In the genomic region with DNA sequence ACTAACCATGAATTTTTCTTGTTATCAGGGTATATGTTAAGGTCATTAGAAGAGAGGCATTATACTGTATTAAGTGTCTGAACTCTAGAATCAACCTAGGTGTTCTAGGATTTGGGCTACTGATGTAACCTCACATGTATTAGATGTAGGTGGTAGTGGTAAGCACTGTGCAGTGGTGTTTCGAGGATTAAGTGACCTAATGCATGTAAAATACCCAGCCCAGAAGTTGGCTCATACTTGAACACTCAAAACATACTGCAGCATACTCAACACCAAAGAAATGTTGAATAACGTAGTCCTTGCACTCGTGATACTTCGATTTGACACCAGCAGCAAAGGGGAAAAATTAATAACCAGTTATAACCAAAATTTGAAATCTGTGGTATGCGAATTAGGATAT, we compare ENCODE assay signal across 26 cellular contexts.
"Had no signal": no experiment of that assay in that cellular context is flagged by ENCODE, and none has a peak within 500 bp of the region (broad histone marks: within the 10 kb centered on the region; RNA-seq: fewer than 3 reads in every experiment).

No MANE protein-coding gene starts in this region.

- H3K9me3 ChIP-seq: adrenal gland had no signal

- H3K27me3 Mint-ChIP-seq: activated naive CD8-positive, alpha-beta T cell; T-cell had no signal

- H3K4me3 ChIP-seq: adrenal gland, SK-N-MC had no signal

- FAIRE-seq: bronchial epithelial cell had no signal

- H3K27me3 ChIP-seq: adrenal gland had no signal

- DNase-seq: activated CD4-positive, alpha-beta T cell treated with anti-CD3 and anti-CD28 coated beads for 4 hours; activated CD4-positive, alpha-beta T cell treated with anti-CD3 and anti-CD28 coated beads, Interleukin-2, amount 50 U/mL, for 4 hours; activated CD8-positive, alpha-beta T cell treated with anti-CD3 and anti-CD28 coated beads, Interleukin-2, amount 10 ng/mL, durations not matched to agents 7 days and 5 days; activated gamma-delta T cell; activated naive CD4-positive, alpha-beta T cell treated with anti-CD3 and anti-CD28 coated beads for 36 hours; adrenal gland; anterior cingulate cortex; central memory CD4-positive, alpha-beta T cell; MM.1S; NCI-H1105; NCI-H1436; NCI-H1694 treated with DMSO at 0.1 percent for 48 hours; NCI-H2029 treated with DMSO at 0.1 percent for 48 hours; NCI-H345; NCI-H510A; NCI-H69; NK-92 treated with Interleukin-12 subunit alpha and Interleukin-12 subunit beta, amount 100 ng/mL, for 24 hours; OCI-M1; RPMI8226; T-cell had no signal

- H3K27ac Mint-ChIP-seq: activated CD8-positive, alpha-beta T cell treated with anti-CD3 and anti-CD28 coated beads, Interleukin-2, amount 10 ng/mL, durations not matched to agents 7 days and 5 days; activated naive CD4-positive, alpha-beta T cell treated with anti-CD3 and anti-CD28 coated beads for 36 hours; activated naive CD8-positive, alpha-beta T cell had no signal

- ATAC-seq: activated CD8-positive, alpha-beta T cell treated with anti-CD3 and anti-CD28 coated beads, Interleukin-2, amount 10 ng/mL, durations not matched to agents 7 days and 5 days; Panc1; Right ventricle myocardium inferior; T-cell had no signal

- H3K36me3 ChIP-seq: adrenal gland had no signal

- H3K27ac ChIP-seq: adrenal gland, SK-N-MC, VCaP had no signal

- H3K9me3 Mint-ChIP-seq: activated naive CD4-positive, alpha-beta T cell treated with anti-CD3 and anti-CD28 coated beads for 36 hours; T-cell had no signal

- H3K4me3 Mint-ChIP-seq: activated CD8-positive, alpha-beta T cell treated with anti-CD3 and anti-CD28 coated beads, Interleukin-2, amount 10 ng/mL, durations not matched to agents 7 days and 5 days; activated naive CD4-positive, alpha-beta T cell treated with anti-CD3 and anti-CD28 coated beads for 36 hours; activated naive CD8-positive, alpha-beta T cell; T-cell had no signal
